12 cellular contexts compared by ENCODE assay signal in genomic region chr10:21727452-21728168, GRCh38.
DNase-seq lines count a peak whose midpoint lies in the region; ATAC-seq, FAIRE-seq and TF ChIP-seq lines count a peak whose summit lies in the region.
"Had no signal": no experiment of that assay in that cellular context is flagged by ENCODE, and none has a peak within 500 bp of the region (broad histone marks: within the 10 kb centered on the region; RNA-seq: fewer than 3 reads in every experiment).

No MANE protein-coding gene starts in this region.

- WGBS in stomach, 5 donors, result 21 to 47% (median 29%) methylated on average over 13 of the region's 13 CpGs

- DNase-seq in activated T-cell treated with anti-CD3 and anti-CD28 coated beads, Interleukin-2, amount 50 U/mL, for 4 hours, result no peak
- DNase-seq in activated T-cell treated with anti-CD3 and anti-CD28 coated beads, Interleukin-2, amount 50 U/mL, for 24 hours, result no peak
- DNase-seq in fibroblast of villous mesenchyme (ENCODE audit: low read depth), result peak; percentile 75
- peak; percentile 41 for DNase-seq in stomach
- DNase-seq in head of caudate nucleus, result no peak
- no peak for DNase-seq in HTR-8/SVneo (ENCODE audit: insufficient read length, low spot score)
- DNase-seq in RPMI8226, result no peak
- DNase-seq: activated CD4-positive, alpha-beta T cell treated with anti-CD3 and anti-CD28 coated beads for 4 hours; activated naive CD4-positive, alpha-beta T cell treated with anti-CD3 and anti-CD28 coated beads, Interleukin-2, amount 50 U/mL, for 16 hours; spleen had no signal

- H3K36me3 Mint-ChIP-seq in activated T-cell treated with anti-CD3 and anti-CD28 coated beads, Interleukin-2, amount 50 U/mL, for 4 hours (ENCODE audit: insufficient read depth), result peaks cover 17% of the 10 kb centered on the region
- peaks cover 73% of the 10 kb centered on the region for H3K36me3 Mint-ChIP-seq in activated T-cell treated with anti-CD3 and anti-CD28 coated beads, Interleukin-2, amount 50 U/mL, for 24 hours (ENCODE audit: low read depth)

- no peaks in the 10 kb centered on the region for H3K27me3 ChIP-seq in stomach
- H3K27me3 ChIP-seq: spleen had no signal

- no peaks in the 10 kb centered on the region for H3K9me3 Mint-ChIP-seq in activated T-cell treated with anti-CD3 and anti-CD28 coated beads, Interleukin-2, amount 50 U/mL, for 4 hours
- H3K9me3 Mint-ChIP-seq in activated T-cell treated with anti-CD3 and anti-CD28 coated beads, Interleukin-2, amount 50 U/mL, for 24 hours, result no peaks in the 10 kb centered on the region
- H3K9me3 Mint-ChIP-seq: IgD-negative memory B cell had no signal

- H3K36me3 ChIP-seq in stomach, result peaks cover 0 to 16% (median 5%) of the 10 kb centered on the region in 4 donors

- peaks cover 11 to 48% (median 26%) of the 10 kb centered on the region in 4 donors for H3K4me1 ChIP-seq in stomach

- H3K27me3 Mint-ChIP-seq in activated T-cell treated with anti-CD3 and anti-CD28 coated beads, Interleukin-2, amount 50 U/mL, for 4 hours (ENCODE audit: low read depth), result no peaks in the 10 kb centered on the region
- no peaks in the 10 kb centered on the region for H3K27me3 Mint-ChIP-seq in activated T-cell treated with anti-CD3 and anti-CD28 coated beads, Interleukin-2, amount 50 U/mL, for 24 hours
- H3K27me3 Mint-ChIP-seq: IgD-negative memory B cell had no signal

- TF ChIP-seq EP300 in stomach (IDR thresholded peaks at IDR 0.05), result no peak

- intact Hi-C loops in stomach (cut with DNase I; ENCODE audit: low total_unique reads), result no loop called here
- intact Hi-C loops in head of caudate nucleus (cut with DNase I), result loop anchor here (10.0 kb wide), 1 partner anchor 193 kb away; the partner anchor contains the start of gene MLLT10

- peaks cover 29% of the 10 kb centered on the region for H3K4me1 Mint-ChIP-seq in activated T-cell treated with anti-CD3 and anti-CD28 coated beads, Interleukin-2, amount 50 U/mL, for 4 hours (ENCODE audit: low read depth)
- peaks cover 38% of the 10 kb centered on the region for H3K4me1 Mint-ChIP-seq in activated T-cell treated with anti-CD3 and anti-CD28 coated beads, Interleukin-2, amount 50 U/mL, for 24 hours (ENCODE audit: low read depth)

- peak overlapping the region; percentile 6 for H3K4me3 Mint-ChIP-seq in activated T-cell treated with anti-CD3 and anti-CD28 coated beads, Interleukin-2, amount 50 U/mL, for 4 hours
- no peak overlapping the region for H3K4me3 Mint-ChIP-seq in activated T-cell treated with anti-CD3 and anti-CD28 coated beads, Interleukin-2, amount 50 U/mL, for 24 hours
- H3K4me3 Mint-ChIP-seq: IgD-negative memory B cell had no signal

- TF ChIP-seq POLR2A in stomach (IDR thresholded peaks at IDR 0.05), result no peak

- H3K4me3 ChIP-seq in fibroblast of villous mesenchyme (ENCODE audit: low read depth, low read length), result no peak overlapping the region
- H3K4me3 ChIP-seq in stomach, result no peak overlapping the region
- H3K4me3 ChIP-seq: spleen had no signal

- no peak for FAIRE-seq in HTR-8/SVneo (lab: Jason Lieb, UNC)

- no peak overlapping the region for H3K27ac Mint-ChIP-seq in activated T-cell treated with anti-CD3 and anti-CD28 coated beads, Interleukin-2, amount 50 U/mL, for 24 hours
- H3K27ac Mint-ChIP-seq: IgD-negative memory B cell had no signal

- no peak for ATAC-seq in activated T-cell treated with anti-CD3 and anti-CD28 coated beads, Interleukin-2, amount 50 U/mL, for 4 hours

- no peaks in the 10 kb centered on the region for H3K9me3 ChIP-seq in stomach
- H3K9me3 ChIP-seq: spleen had no signal

- TF ChIP-seq CTCF in VCaP (conservative IDR thresholded peaks at IDR 0.05), result no peak
- no peak for TF ChIP-seq CTCF in fibroblast of villous mesenchyme (IDR thresholded peaks at IDR 0.05; ENCODE audit: insufficient read depth, low read depth, low read length)
- TF ChIP-seq CTCF in stomach (IDR thresholded peaks at IDR 0.05), result no peak

- H3K27ac ChIP-seq in VCaP (peak overlapping the region; percentile 30; the same call in 1 of the 2 replicates), stomach (no peak overlapping the region)
- H3K27ac ChIP-seq: spleen had no signal

Comparison
In these comparisons a context has a peak if more than half of its experiments do, and no peak if none do; other contexts are left out.
1. DNase-seq: peak in fibroblast of villous mesenchyme (single experiment) and stomach (single experiment); none in activated T-cell treated with anti-CD3 and anti-CD28 coated beads, Interleukin-2, amount 50 U/mL, for 4 hours (single experiment), activated T-cell treated with anti-CD3 and anti-CD28 coated beads, Interleukin-2, amount 50 U/mL, for 24 hours (single experiment), head of caudate nucleus (0 of 42), HTR-8/SVneo (single experiment) and RPMI8226 (single experiment).